ENCODE assay signal across 1 cellular context in genomic region chr17:73237714-73238113, GRCh38.
TF ChIP-seq lines count a peak whose summit lies in the region.

No MANE protein-coding gene starts in this region.

TF ChIP-seq in HepG2, 621 proteins besides CTCF, POLR2A, EP300 and RAD21:
- no peak for TF ChIP-seq GPBP1L1 (CRISPR knock-in tag; IDR thresholded peaks at IDR 0.05)
- 0 out of 2 replicates have a peak, but pooled peaks have one; percentile 37 for TF ChIP-seq ZC3H13 (CRISPR knock-in tag; IDR thresholded peaks at IDR 0.05)
